In genomic region chr12:115632323-115632722, GRCh38 we compare ENCODE assay signal across 14 cellular contexts.
DNase-seq lines count a peak whose midpoint lies in the region; ATAC-seq, FAIRE-seq and TF ChIP-seq lines count a peak whose summit lies in the region.
"Had no signal": no experiment of that assay in that cellular context is flagged by ENCODE, and none has a peak within 500 bp of the region (broad histone marks: within the 10 kb centered on the region; RNA-seq: fewer than 3 reads in every experiment).

No MANE protein-coding gene starts in this region.

- no peak for TF ChIP-seq EP300 in GM12878 (IDR thresholded peaks at IDR 0.05; ENCODE audit: borderline replicate concordance in 1 of 2, control insufficient read depth in 1 of 2, low read depth in 2 of 2, low read length in 2 of 2)

- no TSS peak for BruUV-seq in GM12878 (replicated peaks; lab: Mats Ljungman, UMichigan)

- H3K79me2 ChIP-seq in GM12878 (ENCODE audit: control insufficient read depth, insufficient read depth, low read length) = no peaks in the 10 kb centered on the region

- no peak overlapping the region for H3K9ac ChIP-seq in GM12878 (ENCODE audit: control insufficient read depth, insufficient read depth, low read length)
- H3K9ac ChIP-seq: BLaER1 had no signal

- peak; percentile 70 for TF ChIP-seq RAD21 in GM12878 (IDR thresholded peaks at IDR 0.05; ENCODE audit: insufficient read depth, low read depth, low read length)

- in situ Hi-C loops in GM12878 (cut with MboI) = loop anchor here (10.0 kb wide), 1 partner anchor 968 kb away; no protein-coding TSS in a partner anchor

- H4K20me1 ChIP-seq in GM12878 (ENCODE audit: control insufficient read depth, insufficient read depth) = no peaks in the 10 kb centered on the region
- H4K20me1 ChIP-seq: BLaER1 had no signal

- peaks cover 10% of the 10 kb centered on the region for H3K9me3 ChIP-seq in left ventricle myocardium inferior (replicated peaks)
- no peaks in the 10 kb centered on the region for H3K9me3 ChIP-seq in right cardiac atrium (ENCODE audit: control insufficient read depth, low read length)
- H3K9me3 ChIP-seq in GM12878 (replicated peaks; ENCODE audit: control insufficient read depth, insufficient read depth, low read length) = no peaks in the 10 kb centered on the region
- no peaks in the 10 kb centered on the region for H3K9me3 ChIP-seq in SJCRH30 (replicated peaks)
- H3K9me3 ChIP-seq: BLaER1, tibial artery had no signal

- CTCF ChIA-PET in GM12878 (lab: Yijun Ruan, JAX) = no interaction called here

- TF ChIP-seq CTCF in left ventricle myocardium inferior (IDR thresholded peaks at IDR 0.05; ENCODE audit: borderline replicate concordance) (peak; percentile 53), GM12878 (IDR thresholded peaks at IDR 0.05 in 2 of 3, conservative IDR thresholded peaks at IDR 0.05 in 1 of 3; ENCODE audit: control insufficient read depth in 2 of 3, extremely low read depth in 1 of 3, insufficient read depth in 1 of 3, low read depth in 3 of 3, low read length in 3 of 3) (peak; percentile 19 to 27 (median 21); a peak in 4 of 6 replicates)

- H3K4me2 ChIP-seq in GM12878 (ENCODE audit: control insufficient read depth, insufficient read depth) = no peak overlapping the region
- H3K4me2 ChIP-seq: BLaER1 had no signal

- H3K27me3 ChIP-seq in left ventricle myocardium inferior (ENCODE audit: low read depth) (no peaks in the 10 kb centered on the region), right cardiac atrium (ENCODE audit: control insufficient read depth, insufficient read depth) (no peaks in the 10 kb centered on the region), GM12878 (replicated peaks in 1 of 2; ENCODE audit: control insufficient read depth in 2 of 2, insufficient read depth in 2 of 2, low read length in 1 of 2) (no peaks in the 10 kb centered on the region), SJCRH30 (no peaks in the 10 kb centered on the region)
- H3K27me3 ChIP-seq: BLaER1, tibial artery had no signal

- H3K36me3 ChIP-seq in left ventricle myocardium inferior (no peaks in the 10 kb centered on the region), GM12878 (ENCODE audit: control insufficient read depth in 2 of 2, insufficient read depth in 2 of 2, low read length in 1 of 2) (no peaks in the 10 kb centered on the region), SJCRH30 (no peaks in the 10 kb centered on the region)
- H3K36me3 ChIP-seq: BLaER1, tibial artery had no signal

- FAIRE-seq in GM12878 (lab: Jason Lieb, UNC) = no peak
- FAIRE-seq: TTC549 had no signal

- POLR2A ChIA-PET in GM12878 (lab: Charles Lee) = no interaction called here

- SMC1A ChIA-PET in GM12878 (lab: Charles Lee; ENCODE audit: uncharacterized antibody, unreplicated experiment) = no interaction called here

- DNase-seq in left ventricle myocardium inferior = no peak
- no peak for DNase-seq in right cardiac atrium
- no peak for DNase-seq in GM12878 (ENCODE audit: low read depth, low spot score)
- peak; percentile 24 for DNase-seq in iPS-NIHi7 (ENCODE audit: extremely low spot score)
- DNase-seq in SKM-1 treated with dmso at 0.1 percent for 144 hours (lab: John Stamatoyannopoulos, UW; ENCODE audit: unreplicated experiment) = no peak
- no peak for DNase-seq in CD1c-positive myeloid dendritic cell (ENCODE audit: extremely low spot score)
- no peak for DNase-seq in SJCRH30
- no peak for DNase-seq in NCI-H1930 (lab: John Stamatoyannopoulos, UW)
- DNase-seq: activated CD8-positive, alpha-beta memory T cell treated with anti-CD3 and anti-CD28 coated beads, Interleukin-2, amount 50 U/mL, for 4 hours; naive thymus-derived CD4-positive, alpha-beta T cell; NCI-H187; tibial artery had no signal

- H2AFZ ChIP-seq in GM12878 (ENCODE audit: control insufficient read depth, low read depth, low read length) = no peak overlapping the region

- H3K27ac ChIP-seq in left ventricle myocardium inferior (replicated peaks) = no peak overlapping the region
- no peak overlapping the region for H3K27ac ChIP-seq in right cardiac atrium (ENCODE audit: low read length)
- H3K27ac ChIP-seq in GM12878 (ENCODE audit: control insufficient read depth, insufficient read depth) = no peak overlapping the region
- no peak overlapping the region for H3K27ac ChIP-seq in SJCRH30
- H3K27ac ChIP-seq: BLaER1, tibial artery had no signal

- intact Hi-C loops in left ventricle myocardium inferior (cut with micrococcal nuclease) = no loop called here
- intact Hi-C loops in right cardiac atrium (cut with DNase I) = loop anchor here in 1 of 4 donors (5.0 kb wide), 1 partner anchor 965 kb away; no protein-coding TSS in a partner anchor
- intact Hi-C loops in GM12878 (cut with micrococcal nuclease; ENCODE audit: unreplicated experiment) = loop anchor here (2.0 kb wide), 1 partner anchor 970 kb away; no protein-coding TSS in a partner anchor

- no peak for ATAC-seq in right cardiac atrium
- no peak for ATAC-seq in GM12878
- ATAC-seq: naive thymus-derived CD4-positive, alpha-beta T cell had no signal

- TF ChIP-seq POLR2A in GM12878 (IDR thresholded peaks at IDR 0.05; ENCODE audit: low read depth, low read length) = no peak

- H3K4me1 ChIP-seq in left ventricle myocardium inferior (peaks cover 2% of the 10 kb centered on the region), right cardiac atrium (ENCODE audit: control insufficient read depth, insufficient read depth, low read length) (no peaks in the 10 kb centered on the region), GM12878 (ENCODE audit: control insufficient read depth, insufficient read depth, low read length) (no peaks in the 10 kb centered on the region), SJCRH30 (no peaks in the 10 kb centered on the region)
- H3K4me1 ChIP-seq: BLaER1, tibial artery had no signal

- H3K4me3 ChIP-seq in left ventricle myocardium inferior = no peak overlapping the region
- H3K4me3 ChIP-seq in right cardiac atrium (ENCODE audit: low read length) = no peak overlapping the region
- H3K4me3 ChIP-seq in GM12878 = no peak overlapping the region
- no peak overlapping the region for H3K4me3 ChIP-seq in SJCRH30
- H3K4me3 ChIP-seq: BLaER1, tibial artery had no signal

- RAD21 ChIA-PET in GM12878 (lab: Charles Lee; ENCODE audit: unreplicated experiment) = no interaction called here

TF ChIP-seq in GM12878, 131 proteins besides CTCF, POLR2A, EP300 and RAD21:
- peak; percentile 66; the same call in 1 of the 2 replicates for TF ChIP-seq SMC3 (IDR thresholded peaks at IDR 0.05; ENCODE audit: borderline replicate concordance, low read length)
- TF ChIP-seq BACH1 (IDR thresholded peaks at IDR 0.05; ENCODE audit: borderline replicate concordance) = no peak
